In the genomic region with DNA sequence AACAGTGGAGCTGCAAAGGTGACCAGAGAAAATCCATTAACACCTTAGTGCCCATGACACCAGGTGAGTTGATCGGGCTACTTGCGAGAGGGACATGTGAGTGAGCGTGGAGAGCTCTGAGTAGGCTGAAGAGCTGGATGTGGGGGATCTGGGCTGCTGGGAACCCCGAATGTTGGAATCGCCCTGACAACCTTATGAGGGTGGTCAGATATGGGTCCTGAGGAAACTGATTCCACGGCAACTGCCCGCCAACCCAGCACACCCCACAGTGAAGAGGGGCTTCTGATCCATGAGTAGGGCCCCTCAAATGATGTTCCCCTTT, we compare ENCODE assay signal across 8 cellular contexts. TPM values are rescaled to one million over a fixed set of nuclear protein-coding genes. Genes with fewer than 3 reads are reported as not detected.
A peak's percentile ranks its signal among the peaks of the same experiment; 100 is the strongest.
DNase-seq lines count a peak whose midpoint lies in the region; ATAC-seq and TF ChIP-seq lines count a peak whose summit lies in the region.

No MANE protein-coding gene starts in this region.

- peak overlapping the region; percentile 72 for H3K4me2 ChIP-seq in trophoblast cell (ENCODE audit: low read length)

- peak overlapping the region; percentile 50 for H4K8ac ChIP-seq in trophoblast cell (ENCODE audit: low read depth, low read length)

- H2AFZ ChIP-seq in trophoblast cell (ENCODE audit: insufficient read depth, low read length, poor library complexity), result peak overlapping the region; percentile 2

- H3K14ac ChIP-seq in trophoblast cell (ENCODE audit: low read length), result peak overlapping the region; percentile 10

- POLR2A ChIA-PET in RWPE1 (lab: Yijun Ruan, JAX; ENCODE audit: low non-redundant PET), result interaction anchor here (0.5 kb wide), 1 partner anchor 17 kb away, joined by 3 read pairs; no protein-coding TSS in a partner anchor

- H3K9me3 ChIP-seq in esophagus squamous epithelium, result no peaks in the 10 kb centered on the region
- peaks cover 2% of the 10 kb centered on the region for H3K9me3 ChIP-seq in trophoblast cell (ENCODE audit: insufficient read depth, low read depth, low read length)

- no peak for ATAC-seq in HG02798 (IDR thresholded peaks at IDR 0.05; ENCODE audit: poor library complexity, unreplicated experiment)

- H3K18ac ChIP-seq in trophoblast cell (ENCODE audit: low read length), result peak overlapping the region; percentile 1

- no peak for DNase-seq in GM12864 (ENCODE audit: low read depth)
- no peak for DNase-seq in RWPE1 (ENCODE audit: low spot score)
- DNase-seq in esophagus squamous epithelium (lab: John Stamatoyannopoulos, UW), result no peak
- DNase-seq in trophoblast cell, result no peak
- no peak for DNase-seq in effector CD8-positive, alpha-beta T cell (lab: John Stamatoyannopoulos, UW)
- DNase-seq in superior temporal gyrus (ENCODE audit: extremely low spot score), result no peak
- DNase-seq in GM20000 (ENCODE audit: low spot score), result no peak

- peak overlapping the region; percentile 3 for H4K12ac ChIP-seq in trophoblast cell (ENCODE audit: low read depth, low read length)

- H3K27me3 ChIP-seq in esophagus squamous epithelium (no peaks in the 10 kb centered on the region), trophoblast cell (ENCODE audit: insufficient read depth, low read length) (no peaks in the 10 kb centered on the region)

- TF ChIP-seq CTCF in GM12864 (IDR thresholded peaks at IDR 0.05; ENCODE audit: low read depth, low read length, missing control alignments) (no peak), RWPE1 (conservative IDR thresholded peaks at IDR 0.05; ENCODE audit: low read depth) (no peak), esophagus squamous epithelium (IDR thresholded peaks at IDR 0.05) (no peak), GM20000 (IDR thresholded peaks at IDR 0.05; ENCODE audit: extremely low read depth, missing control alignments) (no peak)

- H3K23ac ChIP-seq in trophoblast cell (ENCODE audit: low read length), result no peak overlapping the region

- peak overlapping the region; percentile 4 for H3K4ac ChIP-seq in trophoblast cell (ENCODE audit: low read depth, low read length)

- H2BK120ac ChIP-seq in trophoblast cell (ENCODE audit: insufficient read depth, low read length, poor library complexity), result no peak overlapping the region

- H3K36me3 ChIP-seq in esophagus squamous epithelium (no peaks in the 10 kb centered on the region), trophoblast cell (ENCODE audit: control insufficient read depth in 1 of 2, insufficient read depth in 2 of 2, low read length in 2 of 2) (peaks cover 0 to 5% of the 10 kb centered on the region in 2 experiments)

- H3K79me2 ChIP-seq in trophoblast cell (ENCODE audit: control insufficient read depth, insufficient read depth, low read length, poor library complexity), result peaks cover 12% of the 10 kb centered on the region

- peak overlapping the region; percentile 66 for H3K4me3 ChIP-seq in GM12864 (ENCODE audit: low read depth, low read length)
- peak overlapping the region; percentile 87 to 99 (median 92) for H3K4me3 ChIP-seq in esophagus squamous epithelium
- H3K4me3 ChIP-seq in trophoblast cell (ENCODE audit: low read depth, low read length), result peak overlapping the region; percentile 77

- intact Hi-C loops in esophagus squamous epithelium (cut with DNase I), result no loop called here

- H3K27ac ChIP-seq in RWPE1, result peak overlapping the region; percentile 84
- peak overlapping the region; percentile 87 to 96 (median 93) for H3K27ac ChIP-seq in esophagus squamous epithelium
- H3K27ac ChIP-seq in trophoblast cell (ENCODE audit: low read depth, low read length), result no peak overlapping the region

- H2BK12ac ChIP-seq in trophoblast cell (ENCODE audit: low read length), result no peak overlapping the region

- H3K9ac ChIP-seq in trophoblast cell (ENCODE audit: low read length), result peak overlapping the region; percentile 63

- peak overlapping the region; percentile 87 for H4K91ac ChIP-seq in trophoblast cell (ENCODE audit: low read depth, low read length)

- H3K4me1 ChIP-seq in esophagus squamous epithelium (peaks cover 6 to 58% (median 25%) of the 10 kb centered on the region in 3 donors), trophoblast cell (ENCODE audit: control insufficient read depth in 1 of 2, insufficient read depth in 2 of 2, low read length in 2 of 2) (peaks cover 10 to 11% of the 10 kb centered on the region in 2 experiments)

- CTCF ChIA-PET in RWPE1 (lab: Yijun Ruan, JAX), result no interaction called here

- H3K79me1 ChIP-seq in trophoblast cell (ENCODE audit: low read length), result peaks cover 12% of the 10 kb centered on the region

- TF ChIP-seq POLR2A in esophagus squamous epithelium (IDR thresholded peaks at IDR 0.05), result peak in 1 of 4 donors; percentile 1

- WGBS in esophagus squamous epithelium, 2 donors, result 21 to 27% methylated on average over 5 to 7 of the region's 7 CpGs
- no CpG with 5 or more reads among the region's 7 CpGs for WGBS in trophoblast cell (ENCODE audit: extremely low coverage, insufficient coverage, insufficient read length)

- H2BK5ac ChIP-seq in trophoblast cell (ENCODE audit: low read depth, low read length, poor library complexity), result no peak overlapping the region

- peak overlapping the region; percentile 32 for H2AK5ac ChIP-seq in trophoblast cell (ENCODE audit: low read length)

RNA-seq across cellular contexts. Expression of gene QSOX1, which starts 0.7 kb away (rescaled TPM):
- total RNA-seq in esophagus squamous epithelium, result 100 to 1,000 TPM in 3 of 4 donors, 10 to 100 TPM in 1; 74.9 to 184 (median 107) TPM
- 89.3 and 101 TPM in 2 replicates for polyA plus RNA-seq in trophoblast cell (2013)
